ENCODE assay signal across 17 cellular contexts in the genomic region with DNA sequence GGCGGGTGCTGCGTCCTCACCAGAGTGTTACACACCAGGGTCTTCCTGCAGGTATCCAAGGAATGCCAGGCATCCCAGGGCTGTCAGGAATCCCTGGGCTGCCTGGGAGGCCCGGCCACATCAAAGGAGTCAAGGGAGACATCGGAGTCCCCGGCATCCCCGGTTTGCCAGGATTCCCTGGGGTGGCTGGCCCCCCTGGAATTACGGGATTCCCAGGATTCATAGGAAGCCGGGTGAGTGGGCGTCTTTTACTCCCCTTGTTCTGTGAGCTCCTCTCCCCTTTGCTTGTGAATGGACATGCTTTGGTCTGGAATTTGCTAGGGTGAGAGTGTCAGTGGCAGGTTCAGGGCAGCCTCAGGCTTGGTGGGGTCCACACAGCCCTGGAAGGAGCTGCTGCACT.
DNase-seq lines count a peak whose midpoint lies in the region; ATAC-seq, FAIRE-seq and TF ChIP-seq lines count a peak whose summit lies in the region.
"Had no signal": no experiment of that assay in that cellular context is flagged by ENCODE, and none has a peak within 500 bp of the region (broad histone marks: within the 10 kb centered on the region; RNA-seq: fewer than 3 reads in every experiment).

No MANE protein-coding gene starts in this region.

- no peak for FAIRE-seq in D721Med (lab: Jason Lieb, UNC)
- FAIRE-seq: K562 had no signal

- peak overlapping the region; percentile 96 for H3K27ac ChIP-seq in HUES48 (ENCODE audit: low read depth, low read length)
- H3K27ac ChIP-seq in tibial artery = peak overlapping the region; percentile 29 to 73
- H3K27ac ChIP-seq: adrenal gland; BLaER1 treated with 17β-estradiol and CSF1 and Interleukin-3, amounts not matched to agents 10 nM and 100 nM; vagina had no signal

- H3K4me3 ChIP-seq in HUES48 (ENCODE audit: low read depth, low read length) (peak overlapping the region; percentile 16; the same call in 1 of the 2 replicates), astrocyte of the cerebellum (ENCODE audit: low read depth, low read length) (no peak overlapping the region), tibial artery (no peak overlapping the region)
- H3K4me3 ChIP-seq: adrenal gland; BLaER1 treated with 17β-estradiol and CSF1 and Interleukin-3, amounts not matched to agents 10 nM and 100 nM; K562; vagina had no signal

- in situ Hi-C loops in astrocyte of the cerebellum (cut with HindIII; ENCODE audit: low sequenced_read_pairs) = no loop called here

- H3K27me3 ChIP-seq in HUES48 (ENCODE audit: control insufficient read depth, insufficient read depth, low read length) = no peaks in the 10 kb centered on the region
- H3K27me3 ChIP-seq in tibial artery = no peaks in the 10 kb centered on the region
- H3K27me3 ChIP-seq: adrenal gland; BLaER1 treated with 17β-estradiol and CSF1 and Interleukin-3, amounts not matched to agents 10 nM and 100 nM; vagina had no signal

- peak overlapping the region; percentile 69 for H3K9ac ChIP-seq in HUES48 (ENCODE audit: low read depth, low read length)
- H3K9ac ChIP-seq: BLaER1 treated with 17β-estradiol and CSF1 and Interleukin-3, amounts not matched to agents 10 nM and 100 nM had no signal

- peaks cover 29% of the 10 kb centered on the region for H3K4me1 ChIP-seq in HUES48 (ENCODE audit: control insufficient read depth, insufficient read depth, low read length)
- peaks cover 0 to 2% (median 0%) of the 10 kb centered on the region in 4 donors for H3K4me1 ChIP-seq in tibial artery
- H3K4me1 ChIP-seq: adrenal gland, vagina had no signal

- TF ChIP-seq CTCF in astrocyte of the cerebellum (IDR thresholded peaks at IDR 0.05; ENCODE audit: low read depth, low read length, missing control alignments) (no peak), tibial artery (IDR thresholded peaks at IDR 0.05) (no peak), D721Med (IDR thresholded peaks at IDR 0.05; ENCODE audit: insufficient read depth, missing control alignments) (no peak)

- DNase-seq in astrocyte of the cerebellum (ENCODE audit: low read depth) = peak; percentile 27
- DNase-seq in iris pigment epithelial cell (ENCODE audit: low read depth) = peak; percentile 45
- no peak for DNase-seq in tibial artery
- no peak for DNase-seq in NCI-H187 treated with DMSO at 0.1 percent for 48 hours (lab: John Stamatoyannopoulos, UW)
- DNase-seq in D721Med (ENCODE audit: insufficient read length, low spot score) = no peak
- DNase-seq: activated CD4-positive, alpha-beta memory T cell treated with anti-CD3 and anti-CD28 coated beads for 36 hours; adrenal gland; dermis blood vessel endothelial cell; DMS79; NCI-H1105; occipital lobe; stimulated activated naive CD4-positive, alpha-beta T cell had no signal

- H3K36me3 ChIP-seq in HUES48 (ENCODE audit: control insufficient read depth, insufficient read depth, low read length) (peaks cover 39% of the 10 kb centered on the region), tibial artery (peaks cover 86 to 92% (median 87%) of the 10 kb centered on the region in 3 donors)
- H3K36me3 ChIP-seq: BLaER1 treated with 17β-estradiol and CSF1 and Interleukin-3, amounts not matched to agents 10 nM and 100 nM had no signal

- no peak for ATAC-seq in GM19467 (IDR thresholded peaks at IDR 0.05; ENCODE audit: unreplicated experiment)
- ATAC-seq: K562 had no signal

- intact Hi-C loops in tibial artery (cut with DNase I; ENCODE audit: low total_unique reads) = no loop called here

- no peaks in the 10 kb centered on the region for H3K9me3 ChIP-seq in HUES48 (ENCODE audit: control insufficient read depth, insufficient read depth, low read length)
- no peaks in the 10 kb centered on the region for H3K9me3 ChIP-seq in tibial artery
- H3K9me3 ChIP-seq: adrenal gland; BLaER1 treated with 17β-estradiol and CSF1 and Interleukin-3, amounts not matched to agents 10 nM and 100 nM; vagina had no signal

Comparison
In these comparisons a context has a peak if more than half of its experiments do, and no peak if none do; other contexts are left out.
1. DNase-seq: peak in astrocyte of the cerebellum (single experiment) and iris pigment epithelial cell (single experiment); none in tibial artery (0 of 2), NCI-H187 treated with DMSO at 0.1 percent for 48 hours (single experiment) and D721Med (single experiment).